ENCODE assay signal across 17 cellular contexts in genomic region chr14:31941487-31941886, GRCh38.
DNase-seq lines count a peak whose midpoint lies in the region; ATAC-seq, FAIRE-seq and TF ChIP-seq lines count a peak whose summit lies in the region.
"Had no signal": no experiment of that assay in that cellular context is flagged by ENCODE, and none has a peak within 500 bp of the region (broad histone marks: within the 10 kb centered on the region; RNA-seq: fewer than 3 reads in every experiment).

No MANE protein-coding gene starts in this region.

- H3K4me2 ChIP-seq in HepG2 (ENCODE audit: low read depth, low read length), result peak overlapping the region; percentile 20
- H3K4me2 ChIP-seq in SK-N-SH, result no peak overlapping the region
- H3K4me2 ChIP-seq: BLaER1, GM23338 had no signal

- H4K20me1 ChIP-seq in HepG2 (ENCODE audit: insufficient read depth, low read length) (no peaks in the 10 kb centered on the region), SK-N-SH (ENCODE audit: insufficient read depth) (no peaks in the 10 kb centered on the region)
- H4K20me1 ChIP-seq: BLaER1 had no signal

- TF ChIP-seq POLR2A in HepG2 (IDR thresholded peaks at IDR 0.05; ENCODE audit: insufficient read depth in 1 of 2, low read depth in 2 of 2, low read length in 2 of 2) (no peak), right lobe of liver (IDR thresholded peaks at IDR 0.05) (no peak)

- H3K79me2 ChIP-seq in HepG2 (ENCODE audit: insufficient read depth, low read length), result no peaks in the 10 kb centered on the region
- H3K79me2 ChIP-seq in SK-N-SH (ENCODE audit: insufficient read depth), result no peaks in the 10 kb centered on the region

- in situ Hi-C loops in HepG2 (cut with HindIII; ENCODE audit: extremely low pct_ligation_motif_present, low pct_unique_long_range_greater_than_20kb), result no loop called here

- TF ChIP-seq CTCF in HepG2 (CRISPR knock-in tag; IDR thresholded peaks at IDR 0.05) (no peak), right lobe of liver (IDR thresholded peaks at IDR 0.05) (no peak), SK-N-SH (IDR thresholded peaks at IDR 0.05) (no peak)

- H3K4me3 ChIP-seq in HepG2 (replicated peaks in 1 of 3; ENCODE audit: insufficient read depth in 1 of 3, low read depth in 2 of 3, low read length in 3 of 3) (no peak overlapping the region), right lobe of liver (no peak overlapping the region), SK-N-SH (ENCODE audit: low read depth in 2 of 2, low read length in 1 of 2) (no peak overlapping the region)
- H3K4me3 ChIP-seq: BLaER1, GM23338 had no signal

- H3F3A ChIP-seq in SK-N-SH (replicated peaks; ENCODE audit: insufficient read depth), result peaks cover 3% of the 10 kb centered on the region

- H2AFZ ChIP-seq in HepG2 (ENCODE audit: low read length) (no peak overlapping the region), SK-N-SH (ENCODE audit: low read depth) (no peak overlapping the region)

- H3K4me1 ChIP-seq in HepG2 (ENCODE audit: insufficient read depth, low read length), result peaks cover 75% of the 10 kb centered on the region
- no peaks in the 10 kb centered on the region for H3K4me1 ChIP-seq in right lobe of liver
- H3K4me1 ChIP-seq in SK-N-SH (ENCODE audit: control insufficient read depth in 1 of 2, insufficient read depth in 2 of 2, low read depth in 1 of 2, low read length in 1 of 2), result peaks cover 0 to 16% of the 10 kb centered on the region in 2 experiments; a peak in 3 of 4 replicates
- H3K4me1 ChIP-seq: BLaER1 had no signal

- H3K9me2 ChIP-seq in SK-N-SH, result no peaks in the 10 kb centered on the region

- peak in 1 of 2 experiments; percentile 48; a peak in 1 of 4 replicates for TF ChIP-seq EP300 in HepG2 (IDR thresholded peaks at IDR 0.05; ENCODE audit: low read depth in 2 of 2, low read length in 2 of 2)
- peak; percentile 44; the same call in 1 of the 2 replicates for TF ChIP-seq EP300 in HepG2 (CRISPR knock-in tag; IDR thresholded peaks at IDR 0.05; ENCODE audit: borderline replicate concordance)
- no peak for TF ChIP-seq EP300 in SK-N-SH (IDR thresholded peaks at IDR 0.05; ENCODE audit: borderline replicate concordance in 1 of 2, low read depth in 1 of 2, low read length in 1 of 2)

- 3% methylated on average over 1 of the region's 1 CpG for WGBS in HepG2 (ENCODE audit: low lambda C conversion rate)
- 25% methylated on average over 1 of the region's 1 CpG for WGBS in right lobe of liver (ENCODE audit: insufficient coverage, low coverage, low lambda C conversion rate, missing lambda C conversion rate)
- WGBS in SK-N-SH (ENCODE audit: low lambda C conversion rate), result 64% methylated on average over 1 of the region's 1 CpG

- DNase-seq in DMS 273 (lab: John Stamatoyannopoulos, UW; ENCODE audit: unreplicated experiment) (peak; percentile 19), DMS 273 treated with DMSO at 0.1 percent for 48 hours (lab: John Stamatoyannopoulos, UW) (no peak), HepG2 (ENCODE audit: low spot score) (peak; percentile 95), right lobe of liver (no peak), NCI-H69 (lab: John Stamatoyannopoulos, UW) (peak; percentile 88), SK-N-SH (no peak), urothelium cell line (ENCODE audit: low spot score) (no peak)
- DNase-seq: AML-193, DND-41, GDM1, H7, IMR-90 had no signal

- ATAC-seq in HepG2, result peak; percentile 39
- ATAC-seq in right lobe of liver, result no peak
- no peak for ATAC-seq in HG03175 (IDR thresholded peaks at IDR 0.05; ENCODE audit: unreplicated experiment)
- ATAC-seq: GM23338 had no signal

- POLR2A ChIA-PET in HepG2 (lab: Yijun Ruan, JAX), result interaction anchor here (1.7 to 2.9 kb wide), 3 partner anchors 26 to 135 kb away, joined by 4 to 10 read pairs (median 5); partner anchors contain the start of gene ARHGAP5
- POLR2A ChIA-PET in SK-N-SH (lab: Yijun Ruan, JAX), result no interaction called here

- no peak overlapping the region for H3K27ac ChIP-seq in HepG2 (ENCODE audit: extremely low read length, insufficient read depth, low read length)
- no peak overlapping the region for H3K27ac ChIP-seq in right lobe of liver
- no peak overlapping the region for H3K27ac ChIP-seq in SK-N-SH (ENCODE audit: low read depth in 2 of 2, low read length in 1 of 2)
- H3K27ac ChIP-seq: 22Rv1, BLaER1 had no signal

- H3K27me3 ChIP-seq in HepG2 (ENCODE audit: control insufficient read depth in 1 of 2, insufficient read depth in 2 of 2, low read length in 2 of 2) (no peaks in the 10 kb centered on the region), right lobe of liver (no peaks in the 10 kb centered on the region), SK-N-SH (ENCODE audit: insufficient read depth) (no peaks in the 10 kb centered on the region)
- H3K27me3 ChIP-seq: BLaER1 had no signal

- CTCF ChIA-PET in HepG2 (lab: Yijun Ruan, JAX; ENCODE audit: low intra/inter-chr PET ratio, low total read pairs) (no interaction called here), SK-N-SH (lab: Yijun Ruan, JAX) (interaction anchor here (1.4 kb wide), 1 partner anchor 24 kb away, joined by 3 read pairs; no protein-coding TSS in a partner anchor)

- peak; percentile 74 for FAIRE-seq in HepG2 (lab: Jason Lieb, UNC)
- no peak for FAIRE-seq in urothelium cell line (lab: Jason Lieb, UNC)
- FAIRE-seq: GM12892 had no signal

- BruUV-seq in HepG2 (replicated peaks; lab: Mats Ljungman, UMichigan), result no TSS peak

- intact Hi-C loops in HepG2 (cut with micrococcal nuclease; ENCODE audit: unreplicated experiment) (no loop called here), right lobe of liver (cut with DNase I) (no loop called here)

- H3K36me3 ChIP-seq in HepG2 (replicated peaks in 1 of 2; ENCODE audit: control insufficient read depth in 1 of 2, insufficient read depth in 2 of 2, low read length in 2 of 2) (no peaks in the 10 kb centered on the region), right lobe of liver (no peaks in the 10 kb centered on the region), SK-N-SH (replicated peaks in 1 of 2; ENCODE audit: control insufficient read depth in 1 of 2, insufficient read depth in 2 of 2, low read length in 1 of 2) (no peaks in the 10 kb centered on the region)
- H3K36me3 ChIP-seq: BLaER1 had no signal

- peak; percentile 12; the same call in 1 of the 2 replicates for TF ChIP-seq RAD21 in HepG2 (CRISPR knock-in tag; IDR thresholded peaks at IDR 0.05)
- TF ChIP-seq RAD21 in SK-N-SH (IDR thresholded peaks at IDR 0.05; ENCODE audit: low read length), result no peak

- H3K9ac ChIP-seq in HepG2 (ENCODE audit: insufficient read depth, low read depth, low read length), result no peak overlapping the region
- H3K9ac ChIP-seq in SK-N-SH, result no peak overlapping the region
- H3K9ac ChIP-seq: BLaER1 had no signal

- H3K9me3 ChIP-seq in HepG2 (ENCODE audit: low read length) (no peaks in the 10 kb centered on the region), right lobe of liver (no peaks in the 10 kb centered on the region), SK-N-SH (no peaks in the 10 kb centered on the region)
- H3K9me3 ChIP-seq: BLaER1 had no signal

TF ChIP-seq in HepG2, 621 proteins besides CTCF, POLR2A, EP300 and RAD21 (continues in another document):
- TF ChIP-seq ZGPAT (CRISPR knock-in tag; IDR thresholded peaks at IDR 0.05), result peak; percentile 56; the same call in 1 of the 2 replicates
- 0 out of 2 replicates have a peak, but pooled peaks have one; percentile 39 for TF ChIP-seq IRF2 (CRISPR knock-in tag; IDR thresholded peaks at IDR 0.05)
- peak; percentile 79 for TF ChIP-seq BCL6 (CRISPR knock-in tag; IDR thresholded peaks at IDR 0.05)
- TF ChIP-seq XRCC5 (optimal IDR thresholded peaks at IDR 0.05; ENCODE audit: low read length), result peak; percentile 41

TF ChIP-seq in SK-N-SH, 30 proteins besides CTCF, POLR2A, EP300 and RAD21 (continues in another document):
- TF ChIP-seq USF2 (IDR thresholded peaks at IDR 0.05; ENCODE audit: borderline replicate concordance, low read depth, low read length) (no peak), RFX5 (IDR thresholded peaks at IDR 0.05; ENCODE audit: low read length) (no peak), TCF12 (IDR thresholded peaks at IDR 0.05) (no peak), ZBTB33 (IDR thresholded peaks at IDR 0.05; ENCODE audit: borderline replicate concordance, low read depth) (no peak), MAX (IDR thresholded peaks at IDR 0.05; ENCODE audit: low read depth) (no peak), NRF1 (IDR thresholded peaks at IDR 0.05; ENCODE audit: low read depth, low read length) (no peak), JUND (IDR thresholded peaks at IDR 0.05) (no peak), IRF3 (IDR thresholded peaks at IDR 0.05; ENCODE audit: low read depth, low read length) (no peak), YY1 (IDR thresholded peaks at IDR 0.05; ENCODE audit: low read depth) (no peak)

Comparison
In these comparisons a context has a peak if more than half of its experiments do, and no peak if none do; other contexts are left out.
1. DNase-seq: peak in DMS 273 (single experiment), HepG2 (single experiment) and NCI-H69 (single experiment); none in DMS 273 treated with DMSO at 0.1 percent for 48 hours (single experiment), right lobe of liver (0 of 3), SK-N-SH (single experiment) and urothelium cell line (single experiment).